Comparison of ENCODE assay signal across 37 cellular contexts in the genomic region with DNA sequence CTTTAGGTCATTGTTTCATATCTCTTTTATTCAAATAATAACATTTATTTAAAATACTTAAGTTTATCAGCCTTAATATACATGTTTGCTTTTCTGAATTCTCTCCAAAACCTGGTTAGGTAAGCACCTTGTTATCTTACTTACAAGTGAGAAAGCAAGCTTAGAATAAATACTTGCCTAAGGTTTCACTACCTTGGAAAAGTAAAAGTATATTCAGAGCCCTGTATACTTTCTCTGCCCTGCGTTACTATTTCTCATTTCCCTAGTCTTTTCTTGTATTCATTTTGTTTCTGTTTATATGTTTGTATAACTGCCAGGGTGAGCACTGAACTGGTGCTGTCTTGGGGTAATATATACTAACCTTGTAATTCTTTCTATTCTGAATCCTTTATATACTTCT. TPM values are rescaled to one million over a fixed set of nuclear protein-coding genes. Genes with fewer than 3 reads are reported as not detected.
"Had no signal": no experiment of that assay in that cellular context is flagged by ENCODE, and none has a peak within 500 bp of the region (broad histone marks: within the 10 kb centered on the region; RNA-seq: fewer than 3 reads in every experiment).

No MANE protein-coding gene starts in this region.

- H3K9me3 ChIP-seq: Peyer's patch had no signal

- H3K27ac ChIP-seq: brain microvascular endothelial cell, Peyer's patch, RWPE1 had no signal

- H3K4me1 Mint-ChIP-seq: WTC11 had no signal

- H3K27me3 ChIP-seq: brain microvascular endothelial cell, Peyer's patch had no signal

- H3K4me3 ChIP-seq: Peyer's patch had no signal

- H3K27ac Mint-ChIP-seq: activated CD4-positive, alpha-beta memory T cell treated with anti-CD3 and anti-CD28 coated beads for 36 hours; activated CD8-positive, alpha-beta memory T cell treated with anti-CD3 and anti-CD28 coated beads, Interleukin-2, amount 10 ng/mL, durations not matched to agents 7 days and 5 days; activated naive CD8-positive, alpha-beta T cell treated with anti-CD3 and anti-CD28 coated beads for 36 hours; WTC11 had no signal

- H3K4me3 Mint-ChIP-seq: activated CD4-positive, alpha-beta memory T cell treated with anti-CD3 and anti-CD28 coated beads for 36 hours; activated CD8-positive, alpha-beta memory T cell treated with anti-CD3 and anti-CD28 coated beads, Interleukin-2, amount 10 ng/mL, durations not matched to agents 7 days and 5 days; activated naive CD8-positive, alpha-beta T cell treated with anti-CD3 and anti-CD28 coated beads for 36 hours; T-cell; WTC11 had no signal

- H3K9me3 Mint-ChIP-seq: activated CD4-positive, alpha-beta memory T cell treated with anti-CD3 and anti-CD28 coated beads for 36 hours; T-cell had no signal

- H3K27me3 Mint-ChIP-seq: activated CD4-positive, alpha-beta memory T cell treated with anti-CD3 and anti-CD28 coated beads for 36 hours; activated CD8-positive, alpha-beta memory T cell treated with anti-CD3 and anti-CD28 coated beads, Interleukin-2, amount 10 ng/mL, durations not matched to agents 7 days and 5 days; activated naive CD8-positive, alpha-beta T cell treated with anti-CD3 and anti-CD28 coated beads for 36 hours; T-cell had no signal

- DNase-seq: activated CD4-positive, alpha-beta memory T cell treated with anti-CD3 and anti-CD28 coated beads for 36 hours; activated CD4-positive, alpha-beta T cell treated with anti-CD3 and anti-CD28 coated beads for 4 hours; activated CD4-positive, alpha-beta T cell treated with anti-CD3 and anti-CD28 coated beads, Interleukin-2, amount 50 U/mL, for 1 hour; activated CD4-positive, CD25-positive, alpha-beta regulatory T cell treated with anti-CD3 and anti-CD28 coated beads, Interleukin-2, amount 50 U/mL, for 72 hours; activated CD8-positive, alpha-beta memory T cell treated with anti-CD3 and anti-CD28 coated beads for 24 hours; activated CD8-positive, alpha-beta memory T cell treated with anti-CD3 and anti-CD28 coated beads, Interleukin-2, amount 10 ng/mL, durations not matched to agents 7 days and 5 days; activated CD8-positive, alpha-beta memory T cell treated with anti-CD3 and anti-CD28 coated beads, Interleukin-2, amount 50 U/mL, for 48 hours; activated effector memory CD4-positive, alpha-beta T cell treated with anti-CD3 and anti-CD28 coated beads, Interleukin-2, amount 50 U/mL, for 16 hours; activated naive CD4-positive, alpha-beta T cell; activated naive CD4-positive, alpha-beta T cell treated with anti-CD3 and anti-CD28 coated beads, Interleukin-2, amount 50 U/mL, for 16 hours; activated naive CD8-positive, alpha-beta T cell treated with anti-CD3 and anti-CD28 coated beads for 36 hours; activated T-cell treated with anti-CD3 and anti-CD28 coated beads, Interleukin-2, amount 50 U/mL, for 48 hours; amniotic stem cell; aorta; brain microvascular endothelial cell; central memory CD4-positive, alpha-beta T cell; KG1; MM.1S; MV-4-11; NCI-H1092; NCI-H1436 treated with DMSO at 0.1 percent for 48 hours; NCI-H1694 treated with DMSO at 0.1 percent for 48 hours; NCI-H2029; NCI-H345; NCI-H524 treated with DMSO at 0.1 percent for 48 hours; NK-92 treated with Interleukin-12 subunit alpha and Interleukin-12 subunit beta, amount 100 ng/mL, for 24 hours; PC-3; Peyer's patch; SIG-M5; T-cell; T1000 had no signal

- H3K4me1 ChIP-seq: Peyer's patch had no signal

- ATAC-seq: activated CD8-positive, alpha-beta memory T cell treated with anti-CD3 and anti-CD28 coated beads, Interleukin-2, amount 10 ng/mL, durations not matched to agents 7 days and 5 days; PC-3; Right ventricle myocardium inferior; SK-N-SH treated with all-trans-retinoic acid at 6 μM for 48 hours; T-cell; WTC11 had no signal

RNA-seq across cellular contexts. Expression of a gene that starts 55.8 kb away (rescaled TPM):
- total RNA-seq: LHCN-M2, NCI-H460, PC-3 had no signal
